In genomic region chr3:46538803-46539442, GRCh38 we compare ENCODE assay signal across 1 cellular context.
TF ChIP-seq lines count a peak whose summit lies in the region.

No MANE protein-coding gene starts in this region.

TF ChIP-seq in GM12878, 131 proteins besides CTCF, POLR2A, EP300 and RAD21 (continued from another document):
- TF ChIP-seq POU2F2 (IDR thresholded peaks at IDR 0.05; ENCODE audit: borderline replicate concordance, low read depth, low read length) (peak; percentile 75; the same call in 2 of the 3 replicates), ZSCAN29 (IDR thresholded peaks at IDR 0.05) (0 out of 2 replicates have a peak, but pooled peaks have one; percentile 24), GATAD2B (conservative IDR thresholded peaks at IDR 0.05; ENCODE audit: low read depth) (peak; percentile 62), USF1 (IDR thresholded peaks at IDR 0.05; ENCODE audit: borderline replicate concordance, extremely low read length, insufficient read depth, low read depth, low read length) (no peak), PAX5 (IDR thresholded peaks at IDR 0.05; ENCODE audit: borderline replicate concordance, low read depth, low read length) (peak; percentile 96), IRF5 (IDR thresholded peaks at IDR 0.05; ENCODE audit: borderline replicate concordance) (peak; percentile 67; the same call in 1 of the 2 replicates)
TF ChIP-seq in GM12878: peak in this region for 60.
